Comparison of ENCODE assay signal across 20 cellular contexts in genomic region chr2:35585972-35586371, GRCh38.
A peak's percentile ranks its signal among the peaks of the same experiment; 100 is the strongest.
DNase-seq lines count a peak whose midpoint lies in the region; TF ChIP-seq lines count a peak whose summit lies in the region.
"Had no signal": no experiment of that assay in that cellular context is flagged by ENCODE, and none has a peak within 500 bp of the region (broad histone marks: within the 10 kb centered on the region; RNA-seq: fewer than 3 reads in every experiment).

No MANE protein-coding gene starts in this region.

- H3K27ac ChIP-seq in esophagus muscularis mucosa (replicated peaks in 1 of 4): no peak overlapping the region
- H3K27ac ChIP-seq in spleen: no peak overlapping the region
- H3K27ac ChIP-seq: PC-9, RWPE1 had no signal

- H3K4me1 ChIP-seq in esophagus muscularis mucosa (no peaks in the 10 kb centered on the region), spleen (no peaks in the 10 kb centered on the region)

- intact Hi-C loops in esophagus muscularis mucosa (cut with DNase I): no loop called here
- intact Hi-C loops in spleen (cut with DNase I; ENCODE audit: low total_unique reads): no loop called here

- H3K27me3 ChIP-seq in esophagus muscularis mucosa (no peaks in the 10 kb centered on the region), spleen (replicated peaks in 1 of 7) (no peaks in the 10 kb centered on the region)
- H3K27me3 ChIP-seq: MG63 had no signal

- H3K9me3 ChIP-seq in esophagus muscularis mucosa (no peaks in the 10 kb centered on the region), spleen (peaks cover 0 to 42% (median 23%) of the 10 kb centered on the region in 8 donors)

- TF ChIP-seq EP300 in esophagus muscularis mucosa (IDR thresholded peaks at IDR 0.05): no peak

- H3K4me3 ChIP-seq in fibroblast of mammary gland (ENCODE audit: control insufficient read depth, low read depth, low read length) (no peak overlapping the region), esophagus muscularis mucosa (no peak overlapping the region), spleen (no peak overlapping the region)
- H3K4me3 ChIP-seq: MG63, PC-9 had no signal

- H3K36me3 ChIP-seq in esophagus muscularis mucosa: no peaks in the 10 kb centered on the region
- no peaks in the 10 kb centered on the region for H3K36me3 ChIP-seq in spleen
- H3K36me3 ChIP-seq: MG63 had no signal

- TF ChIP-seq POLR2A in esophagus muscularis mucosa (IDR thresholded peaks at IDR 0.05; ENCODE audit: low read depth) (no peak), spleen (IDR thresholded peaks at IDR 0.05) (no peak)

- DNase-seq in A172 (ENCODE audit: low spot score) (peak; percentile 13), ELR (ENCODE audit: low read depth) (peak; percentile 7), NCI-H69 (lab: John Stamatoyannopoulos, UW) (peak; percentile 1), fibroblast of mammary gland (ENCODE audit: low read depth) (peak; percentile 1), esophagus muscularis mucosa (ENCODE audit: extremely low spot score) (no peak), dedifferentiated amniotic fluid mesenchymal stem cell (ENCODE audit: extremely low spot score) (no peak), spleen (no peak)
- DNase-seq: CD4-positive, CD25-positive, alpha-beta regulatory T cell; GDM1; Kasumi-1; MG63; NCI-H1092; NCI-H1436 treated with DMSO at 0.1 percent for 48 hours; NCI-H2029; NCI-H226; NCI-H510A treated with DMSO at 0.1 percent for 48 hours; PC-9; SIG-M5; SK-N-SH had no signal

- no peak for TF ChIP-seq CTCF in fibroblast of mammary gland (conservative IDR thresholded peaks at IDR 0.05; ENCODE audit: control insufficient read depth, insufficient read depth, low read depth, low read length)
- TF ChIP-seq CTCF in esophagus muscularis mucosa (IDR thresholded peaks at IDR 0.05): no peak
- no peak for TF ChIP-seq CTCF in spleen (IDR thresholded peaks at IDR 0.05 in 8 of 11, conservative IDR thresholded peaks at IDR 0.05 in 3 of 11)

- WGBS in esophagus muscularis mucosa: 84% methylated on average over 5 of the region's 5 CpGs
- 78 to 91% (median 84%) methylated on average over 5 of the region's 5 CpGs for WGBS in spleen, 5 donors

Comparison
In these comparisons a context has a peak if more than half of its experiments do, and no peak if none do; other contexts are left out.
1. DNase-seq: peak in A172 (single experiment), ELR (single experiment), NCI-H69 (single experiment) and fibroblast of mammary gland (single experiment); none in esophagus muscularis mucosa (single experiment), dedifferentiated amniotic fluid mesenchymal stem cell (single experiment) and spleen (single experiment).